Comparison of ENCODE assay signal across 8 cellular contexts in genomic region chr14:88562532-88562830, GRCh38. TPM values are rescaled to one million over a fixed set of nuclear protein-coding genes. Genes with fewer than 3 reads are reported as not detected.
DNase-seq lines count a peak whose midpoint lies in the region; ATAC-seq, FAIRE-seq and TF ChIP-seq lines count a peak whose summit lies in the region.

No MANE protein-coding gene starts in this region.

- FAIRE-seq in kidney (lab: Jason Lieb, UNC): no peak

- peaks cover 24% of the 10 kb centered on the region for H3K27me3 Mint-ChIP-seq in activated CD4-positive, alpha-beta T cell treated with anti-CD3 and anti-CD28 coated beads, Interleukin-2, amount 10 ng/mL, durations not matched to agents 7 days and 5 days

- H3K27ac ChIP-seq in kidney (ENCODE audit: low read depth in 2 of 2, low read length in 2 of 2) (peak overlapping the region; percentile 85 to 89), thoracic aorta (peak overlapping the region; percentile 71 to 88)

- TF ChIP-seq CTCF in kidney (IDR thresholded peaks at IDR 0.05; ENCODE audit: borderline replicate concordance, extremely low read depth, insufficient read depth) (no peak), thoracic aorta (IDR thresholded peaks at IDR 0.05) (no peak)

- H3K4me3 ChIP-seq in kidney (ENCODE audit: low read length in 2 of 2) (peak overlapping the region; percentile 62 to 85), thoracic aorta (peak overlapping the region; percentile 98)

- no peaks in the 10 kb centered on the region for H3K27me3 ChIP-seq in thoracic aorta (replicated peaks; ENCODE audit: insufficient read depth)

- ATAC-seq in activated naive CD4-positive, alpha-beta T cell treated with anti-CD3 and anti-CD28 coated beads, Interleukin-2, amount 50 U/mL, for 72 hours: no peak
- ATAC-seq in thoracic aorta (ENCODE audit: insufficient number of reproducible peaks, low FRiP score, low read depth) (no peak), GM18868 (IDR thresholded peaks at IDR 0.05; ENCODE audit: unreplicated experiment) (no peak), GM19463 (IDR thresholded peaks at IDR 0.05; ENCODE audit: unreplicated experiment) (no peak)

- H3K4me1 Mint-ChIP-seq in activated CD4-positive, alpha-beta T cell treated with anti-CD3 and anti-CD28 coated beads, Interleukin-2, amount 10 ng/mL, durations not matched to agents 7 days and 5 days: peaks cover 32% of the 10 kb centered on the region

- H3K9ac ChIP-seq in kidney (ENCODE audit: low read length in 2 of 2): peak overlapping the region; percentile 5 to 48

- intact Hi-C loops in kidney (cut with DNase I): no loop called here

- CTCF ChIA-PET in activated CD4-positive, alpha-beta T cell treated with anti-CD3 and anti-CD28 coated beads, Interleukin-2, amount 10 ng/mL, durations not matched to agents 7 days and 5 days (lab: Charles Lee): no interaction called here

- DNase-seq in activated CD4-positive, alpha-beta T cell treated with anti-CD3 and anti-CD28 coated beads, Interleukin-2, amount 10 ng/mL, durations not matched to agents 7 days and 5 days: no peak
- DNase-seq in activated CD4-positive, alpha-beta T cell treated with anti-CD3 and anti-CD28 coated beads, Interleukin-2, amount 50 U/mL, for 4 hours: no peak
- DNase-seq in activated naive CD4-positive, alpha-beta T cell treated with anti-CD3 and anti-CD28 coated beads, Interleukin-2, amount 50 U/mL, for 72 hours (ENCODE audit: low spot score in 2 of 2): no peak
- DNase-seq in kidney: no peak
- DNase-seq in thoracic aorta (ENCODE audit: low spot score): no peak
- DNase-seq in middle frontal gyrus (ENCODE audit: extremely low spot score, low spot score): no peak

- H3K36me3 ChIP-seq in kidney (ENCODE audit: control insufficient read depth in 1 of 2, insufficient read depth in 2 of 2, low read length in 2 of 2): no peaks in the 10 kb centered on the region
- H3K36me3 ChIP-seq in thoracic aorta: no peaks in the 10 kb centered on the region

- peak overlapping the region; percentile 87 for H3K4me3 Mint-ChIP-seq in activated CD4-positive, alpha-beta T cell treated with anti-CD3 and anti-CD28 coated beads, Interleukin-2, amount 10 ng/mL, durations not matched to agents 7 days and 5 days

- H3K9me3 Mint-ChIP-seq in activated CD4-positive, alpha-beta T cell treated with anti-CD3 and anti-CD28 coated beads, Interleukin-2, amount 10 ng/mL, durations not matched to agents 7 days and 5 days: no peaks in the 10 kb centered on the region
- H3K9me3 Mint-ChIP-seq in activated naive CD4-positive, alpha-beta T cell treated with anti-CD3 and anti-CD28 coated beads, Interleukin-2, amount 50 U/mL, for 72 hours: no peaks in the 10 kb centered on the region

- peak overlapping the region; percentile 93 for H3K27ac Mint-ChIP-seq in activated CD4-positive, alpha-beta T cell treated with anti-CD3 and anti-CD28 coated beads, Interleukin-2, amount 10 ng/mL, durations not matched to agents 7 days and 5 days
- peak overlapping the region; percentile 79 to 88 for H3K27ac Mint-ChIP-seq in activated naive CD4-positive, alpha-beta T cell treated with anti-CD3 and anti-CD28 coated beads, Interleukin-2, amount 50 U/mL, for 72 hours

- H3K4me1 ChIP-seq in kidney (ENCODE audit: control insufficient read depth in 1 of 2, insufficient read depth in 1 of 2, low read depth in 1 of 2, low read length in 2 of 2) (peaks cover 6 to 11% of the 10 kb centered on the region in 2 donors), thoracic aorta (ENCODE audit: control insufficient read depth in 1 of 2, low read depth in 2 of 2) (peaks cover 7 to 22% of the 10 kb centered on the region in 2 donors)

- H3K9me3 ChIP-seq in kidney (ENCODE audit: control insufficient read depth in 1 of 2, low read length in 2 of 2): no peaks in the 10 kb centered on the region
- no peaks in the 10 kb centered on the region for H3K9me3 ChIP-seq in thoracic aorta

- POLR2A ChIA-PET in activated CD4-positive, alpha-beta T cell treated with anti-CD3 and anti-CD28 coated beads, Interleukin-2, amount 10 ng/mL, durations not matched to agents 7 days and 5 days (lab: Charles Lee): no interaction called here

- H3K36me3 Mint-ChIP-seq in activated CD4-positive, alpha-beta T cell treated with anti-CD3 and anti-CD28 coated beads, Interleukin-2, amount 10 ng/mL, durations not matched to agents 7 days and 5 days (ENCODE audit: low read depth): peaks cover 6% of the 10 kb centered on the region
- H3K36me3 Mint-ChIP-seq in activated naive CD4-positive, alpha-beta T cell treated with anti-CD3 and anti-CD28 coated beads, Interleukin-2, amount 50 U/mL, for 72 hours: peaks cover 9% of the 10 kb centered on the region in 2 donors

RNA-seq across cellular contexts. Expression of gene ZC3H14, which starts 0.4 kb away (rescaled TPM):
- 10 to 100 TPM; 33.6 to 46.8 TPM for total RNA-seq in activated CD4-positive, alpha-beta T cell treated with anti-CD3 and anti-CD28 coated beads, Interleukin-2, amount 10 ng/mL, durations not matched to agents 7 days and 5 days
- 10 to 100 TPM; 40.8 to 45.2 TPM for total RNA-seq in activated naive CD4-positive, alpha-beta T cell treated with anti-CD3 and anti-CD28 coated beads, Interleukin-2, amount 50 U/mL, for 72 hours
- total RNA-seq in kidney: 49.7 TPM
- 27.7 TPM for polyA plus RNA-seq in kidney (ENCODE audit: insufficient read depth, low read depth, low replicate concordance)
- total RNA-seq in thoracic aorta: 10 to 100 TPM; 47.7 to 82.9 TPM

RNA-seq across cellular contexts. Expression of gene PTPN21, which starts 7.7 kb away (rescaled TPM):
- total RNA-seq in activated CD4-positive, alpha-beta T cell treated with anti-CD3 and anti-CD28 coated beads, Interleukin-2, amount 10 ng/mL, durations not matched to agents 7 days and 5 days: not detected
- total RNA-seq in activated naive CD4-positive, alpha-beta T cell treated with anti-CD3 and anti-CD28 coated beads, Interleukin-2, amount 50 U/mL, for 72 hours: not detected
- total RNA-seq in kidney (23.2 TPM), thoracic aorta (10 to 100 TPM; 32.5 to 38.6 TPM)
- 5.3 TPM for polyA plus RNA-seq in kidney (ENCODE audit: insufficient read depth, low read depth, low replicate concordance)

Comparison
In these comparisons a context has a peak if more than half of its experiments do, and no peak if none do; other contexts are left out.
1. RNA of gene PTPN21, which starts 7.7 kb away (total RNA-seq): 32.5 to 38.6 TPM in thoracic aorta and 23.2 TPM in kidney (single experiment); not detected in activated CD4-positive, alpha-beta T cell treated with anti-CD3 and anti-CD28 coated beads, Interleukin-2, amount 10 ng/mL, durations not matched to agents 7 days and 5 days and not detected in activated naive CD4-positive, alpha-beta T cell treated with anti-CD3 and anti-CD28 coated beads, Interleukin-2, amount 50 U/mL, for 72 hours; every median in the first group is over 10 times any median in the second.